14 cellular contexts compared by ENCODE assay signal in the genomic region with DNA sequence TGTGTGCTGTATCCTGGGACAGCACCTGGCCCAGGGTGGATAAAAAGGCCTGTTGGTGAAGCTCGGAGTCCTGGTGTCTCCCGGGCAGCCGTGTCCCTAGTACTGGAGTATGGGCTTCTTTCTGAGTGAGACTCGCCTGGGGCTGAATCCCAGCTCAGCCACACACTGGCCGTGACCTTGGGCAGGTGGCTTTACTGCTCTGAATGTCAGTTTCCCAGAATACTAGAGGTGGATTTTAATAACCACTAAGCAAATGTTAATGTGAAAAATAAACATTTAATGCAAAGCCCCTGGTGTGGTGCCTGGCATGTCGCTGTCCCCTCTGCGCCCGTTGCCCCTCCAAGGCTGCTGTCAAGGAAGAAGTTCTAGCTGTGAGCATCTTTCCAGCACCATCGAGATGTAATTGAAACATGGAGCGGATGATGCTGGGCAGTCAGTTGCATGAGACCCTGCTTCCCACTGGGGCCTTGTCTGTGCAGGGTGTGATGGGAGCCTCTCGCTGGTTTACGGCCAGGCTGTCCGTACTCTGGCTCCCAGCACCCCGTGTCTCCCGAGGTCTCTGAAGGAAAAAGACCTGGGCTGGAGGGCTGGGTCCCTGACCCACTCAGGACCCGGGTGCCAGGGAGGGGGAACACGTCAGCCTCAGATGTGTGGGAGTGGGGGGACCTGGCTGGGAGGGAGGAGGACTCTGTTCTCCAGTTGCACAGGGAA.
DNase-seq lines count a peak whose midpoint lies in the region; ATAC-seq lines count a peak whose summit lies in the region.
"Had no signal": no experiment of that assay in that cellular context is flagged by ENCODE, and none has a peak within 500 bp of the region (broad histone marks: within the 10 kb centered on the region; RNA-seq: fewer than 3 reads in every experiment).

No MANE protein-coding gene starts in this region.

- H3K4me1 ChIP-seq in SJCRH30, result peaks cover 26% of the 10 kb centered on the region

- H3K4me3 Mint-ChIP-seq in stimulated activated effector memory CD8-positive, alpha-beta T cell treated with anti-CD3 and anti-CD28 coated beads, Interleukin-12 subunit alpha, Interleukin-12 subunit beta, amount 100 ng/mL, for 72 hours, result no peak overlapping the region
- H3K4me3 Mint-ChIP-seq: CD4-positive, alpha-beta T cell; HFFc6 had no signal

- ATAC-seq in stimulated activated effector memory CD8-positive, alpha-beta T cell treated with anti-CD3 and anti-CD28 coated beads, Interleukin-12 subunit alpha, Interleukin-12 subunit beta, amount 100 ng/mL, for 72 hours, result no peak

- no peaks in the 10 kb centered on the region for H3K9me3 Mint-ChIP-seq in stimulated activated effector memory CD8-positive, alpha-beta T cell treated with anti-CD3 and anti-CD28 coated beads, Interleukin-12 subunit alpha, Interleukin-12 subunit beta, amount 100 ng/mL, for 72 hours

- DNase-seq in SHP77 treated with DMSO at 0.1 percent for 48 hours (lab: John Stamatoyannopoulos, UW) (peak; percentile 40), SHP77 (lab: John Stamatoyannopoulos, UW) (no peak), SJCRH30 (peak in 1 of 2 experiments; percentile 45), iPS-NIHi7 (ENCODE audit: extremely low spot score) (peak; percentile 5), KG1 (lab: John Stamatoyannopoulos, UW) (no peak), C1 segment of cervical spinal cord (lab: John Stamatoyannopoulos, UW) (no peak), substantia nigra (lab: John Stamatoyannopoulos, UW) (no peak)
- no peak for DNase-seq in stimulated activated effector memory CD8-positive, alpha-beta T cell treated with anti-CD3 and anti-CD28 coated beads, Interleukin-12 subunit alpha, Interleukin-12 subunit beta, amount 100 ng/mL, for 72 hours (ENCODE audit: low spot score in 2 of 2)
- DNase-seq: Calu3; CD4-positive, alpha-beta T cell; DMS 273 treated with DMSO at 0.1 percent for 48 hours; HCEC 1CT; HFFc6 had no signal

- no peaks in the 10 kb centered on the region for H3K9me3 ChIP-seq in SJCRH30 (replicated peaks)

- H3K36me3 Mint-ChIP-seq in stimulated activated effector memory CD8-positive, alpha-beta T cell treated with anti-CD3 and anti-CD28 coated beads, Interleukin-12 subunit alpha, Interleukin-12 subunit beta, amount 100 ng/mL, for 72 hours, result no peaks in the 10 kb centered on the region

- no peak overlapping the region for H3K4me3 ChIP-seq in SJCRH30

- peak overlapping the region; percentile 4; the same call in 1 of the 2 replicates for H3K27ac ChIP-seq in SJCRH30
- H3K27ac ChIP-seq in substantia nigra (ENCODE audit: low read depth, low read length, poor library complexity, severe bottlenecking), result no peak overlapping the region
- H3K27ac ChIP-seq: 22Rv1 had no signal

- H3K36me3 ChIP-seq in SJCRH30, result no peaks in the 10 kb centered on the region

- peaks cover 55% of the 10 kb centered on the region for H3K4me1 Mint-ChIP-seq in stimulated activated effector memory CD8-positive, alpha-beta T cell treated with anti-CD3 and anti-CD28 coated beads, Interleukin-12 subunit alpha, Interleukin-12 subunit beta, amount 100 ng/mL, for 72 hours

- H3K27ac Mint-ChIP-seq in stimulated activated effector memory CD8-positive, alpha-beta T cell treated with anti-CD3 and anti-CD28 coated beads, Interleukin-12 subunit alpha, Interleukin-12 subunit beta, amount 100 ng/mL, for 72 hours, result peak overlapping the region; percentile 64
- H3K27ac Mint-ChIP-seq: CD4-positive, alpha-beta T cell; HFFc6 had no signal

- no peaks in the 10 kb centered on the region for H3K27me3 ChIP-seq in SJCRH30

Comparison
In these comparisons a context has a peak if more than half of its experiments do, and no peak if none do; other contexts are left out.
1. DNase-seq: peak in SHP77 treated with DMSO at 0.1 percent for 48 hours (single experiment) and iPS-NIHi7 (single experiment); none in SHP77 (0 of 2), stimulated activated effector memory CD8-positive, alpha-beta T cell treated with anti-CD3 and anti-CD28 coated beads, Interleukin-12 subunit alpha, Interleukin-12 subunit beta, amount 100 ng/mL, for 72 hours (0 of 2), KG1 (single experiment), C1 segment of cervical spinal cord (0 of 14) and substantia nigra (0 of 49).